ENCODE assay signal across 8 cellular contexts in the genomic region with DNA sequence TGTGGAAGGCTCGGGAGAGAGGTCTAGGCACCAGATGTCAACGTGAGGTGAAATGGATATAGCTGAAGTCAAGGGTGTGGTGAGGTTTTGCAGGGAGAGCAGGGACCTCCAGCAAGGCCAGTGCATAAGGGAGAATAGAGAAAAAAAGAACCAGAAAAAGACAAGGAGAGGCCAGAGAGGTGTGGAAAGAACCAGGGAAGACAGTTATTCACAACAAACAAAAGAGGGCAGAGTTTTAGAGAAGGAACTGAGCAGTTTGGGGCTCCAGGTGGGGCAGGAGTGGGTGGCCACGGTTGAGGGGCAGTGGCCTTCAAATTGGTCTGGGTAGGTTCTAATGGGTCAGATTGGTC. TPM values are rescaled to one million over a fixed set of nuclear protein-coding genes. Genes with fewer than 3 reads are reported as not detected.
DNase-seq lines count a peak whose midpoint lies in the region; ATAC-seq, FAIRE-seq and TF ChIP-seq lines count a peak whose summit lies in the region.

No MANE protein-coding gene starts in this region.

- H3K9me3 ChIP-seq in heart right ventricle (no peaks in the 10 kb centered on the region), lung (ENCODE audit: control insufficient read depth in 2 of 2, insufficient read depth in 1 of 2, low read length in 1 of 2) (no peaks in the 10 kb centered on the region), uterus (no peaks in the 10 kb centered on the region)

- H3K4me3 ChIP-seq in heart right ventricle (peak overlapping the region; percentile 59 to 97 (median 75)), astrocyte of the cerebellum (ENCODE audit: low read depth, low read length) (peak overlapping the region; percentile 71), lung (no peak overlapping the region), uterus (peak overlapping the region; percentile 51 to 69)

- H3K27me3 ChIP-seq in heart right ventricle (no peaks in the 10 kb centered on the region), lung (ENCODE audit: control insufficient read depth, insufficient read depth) (no peaks in the 10 kb centered on the region), uterus (no peaks in the 10 kb centered on the region)

- DNase-seq in heart right ventricle (no peak), left cardiac atrium (no peak), astrocyte of the cerebellum (ENCODE audit: low read depth) (no peak), lung (ENCODE audit: low spot score) (no peak), uterus (no peak), KG1 (lab: John Stamatoyannopoulos, UW) (no peak), GM12892 (ENCODE audit: insufficient read length) (no peak), cortex of kidney (lab: John Stamatoyannopoulos, UW) (no peak)

- in situ Hi-C loops in astrocyte of the cerebellum (cut with HindIII; ENCODE audit: low sequenced_read_pairs), result no loop called here

- TF ChIP-seq CTCF in heart right ventricle (IDR thresholded peaks at IDR 0.05) (no peak), astrocyte of the cerebellum (IDR thresholded peaks at IDR 0.05; ENCODE audit: low read depth, low read length, missing control alignments) (no peak), lung (IDR thresholded peaks at IDR 0.05; ENCODE audit: control extremely low read depth, extremely low read depth) (no peak), uterus (IDR thresholded peaks at IDR 0.05) (no peak)

- 39 to 45% methylated on average over 3 of the region's 3 CpGs for WGBS in heart right ventricle, 2 donors
- 36% methylated on average over 3 of the region's 3 CpGs for WGBS in lung, 2 donors

- no peaks in the 10 kb centered on the region for H3K36me3 ChIP-seq in heart right ventricle
- H3K36me3 ChIP-seq in lung (ENCODE audit: control insufficient read depth in 2 of 2, insufficient read depth in 2 of 2, low read length in 2 of 2), result no peaks in the 10 kb centered on the region
- H3K36me3 ChIP-seq in uterus, result no peaks in the 10 kb centered on the region

- peaks cover 0 to 34% (median 20%) of the 10 kb centered on the region in 9 donors for H3K4me1 ChIP-seq in heart right ventricle
- H3K4me1 ChIP-seq in lung (ENCODE audit: control insufficient read depth in 2 of 2, insufficient read depth in 2 of 2, low read length in 2 of 2), result peaks cover 3 to 4% of the 10 kb centered on the region in 2 donors
- H3K4me1 ChIP-seq in uterus, result peaks cover 4 to 6% of the 10 kb centered on the region in 2 donors

- intact Hi-C loops in heart right ventricle (cut with DNase I) (loop anchor here (2.0 to 10.0 kb wide), 11 partner anchors 17 to 221 kb away; a partner anchor contains a TSS), left cardiac atrium (cut with DNase I) (loop anchor here in 1 of 2 donors (2.0 to 10.0 kb wide), 4 partner anchors 17 to 141 kb away; a partner anchor contains a TSS), uterus (cut with DNase I; ENCODE audit: low total_unique reads) (no loop called here)

- no peak for TF ChIP-seq POLR2A in uterus (IDR thresholded peaks at IDR 0.05)
- no peak for TF ChIP-seq POLR2A in GM12892 (IDR thresholded peaks at IDR 0.05; ENCODE audit: low read depth, low read length)

- no peak for FAIRE-seq in GM12892 (lab: Jason Lieb, UNC)

- H3K27ac ChIP-seq in heart right ventricle, result peak overlapping the region; percentile 77 to 99 (median 98)
- peak overlapping the region; percentile 99 to 100 for H3K27ac ChIP-seq in lung (ENCODE audit: low read depth in 1 of 2, low read length in 1 of 2)
- peak overlapping the region; percentile 92 to 99 for H3K27ac ChIP-seq in uterus

- ATAC-seq in heart right ventricle, result no peak
- no peak for ATAC-seq in left cardiac atrium
- ATAC-seq in lung (ENCODE audit: insufficient read depth, low FRiP score), result no peak

RNA-seq across cellular contexts. Expression of a gene that starts 11.6 kb away (rescaled TPM):
- 10 to 100 TPM; 29.5 to 88.4 (median 48.2) TPM for total RNA-seq in heart right ventricle
- polyA plus RNA-seq in heart right ventricle, result 100 to 1,000 TPM in 1 of 2 donors, 10 to 100 TPM in 1; 52.3 to 107 TPM
- 10 to 100 TPM; 46.2 to 53.8 TPM for total RNA-seq in left cardiac atrium
- 10 to 100 TPM in 1 of 2 donors, 1 to 10 TPM in 1; 9.4 to 47.1 TPM for total RNA-seq in lung
- polyA plus RNA-seq in lung, result 10 to 100 TPM; 42.6 to 43.7 TPM
- 10 to 100 TPM in 3 of 4 donors, 1 to 10 TPM in 1; 7.8 to 50.3 (median 21.6) TPM for total RNA-seq in uterus
- 9.2 TPM for polyA plus RNA-seq in GM12892 (2012; ENCODE audit: missing spikeins)

RNA-seq across cellular contexts. Expression of a gene that starts 16.7 kb away (rescaled TPM):
- total RNA-seq in heart right ventricle (100 to 1,000 TPM; 163 to 261 (median 183) TPM), left cardiac atrium (100 to 1,000 TPM; 218 to 225 TPM), lung (100 to 1,000 TPM; 113 to 155 TPM), uterus (100 to 1,000 TPM in 3 of 4 donors, 10 to 100 TPM in 1; 84.9 to 266 (median 203) TPM)
- polyA plus RNA-seq in heart right ventricle (100 to 1,000 TPM; 138 to 153 TPM), lung (100 to 1,000 TPM; 126 to 129 TPM)
- polyA plus RNA-seq in GM12892 (2012; ENCODE audit: missing spikeins), result 5.9 TPM
